Comparison of ENCODE assay signal across 9 cellular contexts in genomic region chr20:10654630-10655029, GRCh38. TPM values are rescaled to one million over a fixed set of nuclear protein-coding genes. Genes with fewer than 3 reads are reported as not detected.
DNase-seq lines count a peak whose midpoint lies in the region; ATAC-seq and TF ChIP-seq lines count a peak whose summit lies in the region.
"Had no signal": no experiment of that assay in that cellular context is flagged by ENCODE, and none has a peak within 500 bp of the region (broad histone marks: within the 10 kb centered on the region; RNA-seq: fewer than 3 reads in every experiment).

No MANE protein-coding gene starts in this region.

- H3K27me3 ChIP-seq in foreskin keratinocyte (no peaks in the 10 kb centered on the region), tibial nerve (no peaks in the 10 kb centered on the region)

- H3K4me3 ChIP-seq in tibial nerve: no peak overlapping the region

- H3K36me3 ChIP-seq in tibial nerve: peaks cover 0 to 44% (median 5%) of the 10 kb centered on the region in 3 donors

- WGBS in tibial nerve, 2 donors: 53 to 57% methylated on average over 7 of the region's 7 CpGs

- TF ChIP-seq POLR2A in tibial nerve (IDR thresholded peaks at IDR 0.05): no peak

- H3K9me3 ChIP-seq in tibial nerve: no peaks in the 10 kb centered on the region

- DNase-seq in foreskin keratinocyte (peak in 1 of 2 donors; percentile 76), tibial nerve (ENCODE audit: low spot score in 2 of 2) (no peak), SKM-1 treated with dmso at 0.1 percent for 144 hours (lab: John Stamatoyannopoulos, UW; ENCODE audit: unreplicated experiment) (no peak), putamen (ENCODE audit: low spot score) (no peak)
- DNase-seq in activated CD4-positive, CD25-positive, alpha-beta regulatory T cell treated with anti-CD3 and anti-CD28 coated beads, Interleukin-2, amount 50 U/mL, for 72 hours: no peak
- DNase-seq: stimulated activated CD4-positive, alpha-beta T cell treated with anti-CD3 and anti-CD28 coated beads, Interleukin-4, amount 100 ng/mL, for 24 hours had no signal

- peak overlapping the region; percentile 78 for H3K27ac ChIP-seq in foreskin keratinocyte
- peak overlapping the region; percentile 55 to 80 (median 68) for H3K27ac ChIP-seq in tibial nerve
- H3K27ac ChIP-seq: VCaP had no signal

- TF ChIP-seq CTCF in foreskin keratinocyte (conservative IDR thresholded peaks at IDR 0.05) (no peak), tibial nerve (IDR thresholded peaks at IDR 0.05) (no peak)

- TF ChIP-seq EP300 in tibial nerve (IDR thresholded peaks at IDR 0.05): no peak

- H3K4me1 ChIP-seq in foreskin keratinocyte: peaks cover 43% of the 10 kb centered on the region
- H3K4me1 ChIP-seq in tibial nerve: peaks cover 0 to 75% (median 29%) of the 10 kb centered on the region in 4 donors

- ATAC-seq in GM21367 (IDR thresholded peaks at IDR 0.05; ENCODE audit: unreplicated experiment) (peak; percentile 60), HG03565 (IDR thresholded peaks at IDR 0.05; ENCODE audit: unreplicated experiment) (peak; percentile 68), foreskin keratinocyte (peak; percentile 74)

RNA-seq across cellular contexts. Expression of gene JAG1, which starts 19.2 kb away (rescaled TPM):
- total RNA-seq in foreskin keratinocyte (150 and 236 TPM in 2 replicates), tibial nerve (100 to 1,000 TPM in 2 of 4 donors, 10 to 100 TPM in 2; 93.1 to 133 (median 112) TPM)
- polyA plus RNA-seq in foreskin keratinocyte: 29.9 and 36.7 TPM in 2 replicates
